Comparison of ENCODE assay signal across 11 cellular contexts in the genomic region with DNA sequence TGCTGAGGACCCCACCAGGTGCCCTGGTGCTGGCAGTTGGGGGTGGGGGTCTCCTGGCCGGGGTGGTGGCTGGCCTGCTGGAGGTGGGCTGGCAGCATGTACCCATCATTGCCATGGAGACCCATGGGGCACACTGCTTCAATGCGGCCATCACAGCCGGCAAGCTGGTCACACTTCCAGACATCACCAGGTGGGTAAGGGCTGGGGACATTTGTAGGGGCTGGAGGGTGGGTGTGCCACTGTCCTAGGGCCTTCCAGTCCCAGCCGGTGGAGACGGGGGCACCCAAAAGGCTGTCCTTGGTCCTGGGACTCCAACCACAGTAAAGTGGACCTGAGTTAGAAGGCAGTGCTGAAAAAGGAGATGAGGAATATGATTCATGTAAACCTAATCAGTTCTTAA. TPM values are rescaled to one million over a fixed set of nuclear protein-coding genes. Genes with fewer than 3 reads are reported as not detected.
"Had no signal": no experiment of that assay in that cellular context is flagged by ENCODE, and none has a peak within 500 bp of the region (broad histone marks: within the 10 kb centered on the region; RNA-seq: fewer than 3 reads in every experiment).

No MANE protein-coding gene starts in this region.

- H3K36me3 ChIP-seq: HAP-1 had no signal

- H2AFZ ChIP-seq: GM23338 had no signal

- H3K4me3 ChIP-seq: GM23338, HAP-1 had no signal

- H3K4me2 ChIP-seq: GM23338 had no signal

- H3K9me3 ChIP-seq: HAP-1 had no signal

- H3K4me1 ChIP-seq: HAP-1 had no signal

- DNase-seq: GOT3, H7, H9, HCEC 1CT, HFFc6 had no signal

- ATAC-seq: GM23338, HCT116 had no signal

- FAIRE-seq: H1, H54 had no signal

RNA-seq across cellular contexts. Expression of a gene that starts 13.2 kb away (rescaled TPM):
- total RNA-seq: GM23338 had no signal
- polyA plus RNA-seq: GM23338 had no signal

RNA-seq across cellular contexts. Expression of a gene that starts 31.7 kb away (rescaled TPM):
- total RNA-seq: GM23338, H1, H4, H9, HFFc6 had no signal

RNA-seq across cellular contexts. Expression of a gene that starts 36.3 kb away (rescaled TPM):
- total RNA-seq: GM23338, H4, HFFc6 had no signal
